ENCODE assay signal across 19 cellular contexts in the genomic region with DNA sequence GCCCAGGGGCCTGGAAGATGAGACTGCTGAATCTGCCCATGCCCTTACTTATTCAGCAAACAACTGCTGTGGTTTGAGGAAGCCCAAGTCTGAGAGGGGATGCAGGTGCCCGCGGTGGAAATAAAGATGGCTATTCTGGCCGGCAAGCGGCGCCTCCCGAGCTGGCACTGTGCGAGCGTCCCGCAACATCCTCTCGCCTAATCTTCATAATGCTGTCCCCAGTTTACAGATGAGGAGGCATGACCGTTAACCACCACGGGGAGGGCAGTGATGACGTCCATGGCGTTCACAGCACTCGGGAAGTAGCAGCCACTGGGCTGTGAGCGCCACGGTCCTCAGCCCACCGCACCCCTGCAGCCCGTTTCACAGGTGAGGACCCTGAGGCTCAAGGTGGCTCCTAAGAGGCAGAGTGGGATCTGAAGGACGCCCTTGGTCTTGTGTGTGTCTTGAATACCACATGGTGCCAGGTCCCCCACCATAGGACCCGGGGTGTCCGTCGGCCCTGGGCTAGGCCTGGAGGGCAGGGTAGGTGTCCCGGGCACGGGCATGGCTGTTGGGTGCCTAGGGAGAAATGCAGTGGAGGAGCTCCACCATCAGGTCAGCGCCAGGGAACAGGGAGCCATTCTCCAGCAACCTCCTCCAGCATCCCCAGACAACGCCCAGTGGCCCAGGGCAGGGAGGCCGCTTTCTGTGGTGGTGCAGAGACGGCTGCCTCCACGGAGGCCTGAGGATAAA. TPM values are rescaled to one million over a fixed set of nuclear protein-coding genes. Genes with fewer than 3 reads are reported as not detected.
A peak's percentile ranks its signal among the peaks of the same experiment; 100 is the strongest.
DNase-seq lines count a peak whose midpoint lies in the region; ATAC-seq, FAIRE-seq and TF ChIP-seq lines count a peak whose summit lies in the region.
"Had no signal": no experiment of that assay in that cellular context is flagged by ENCODE, and none has a peak within 500 bp of the region (broad histone marks: within the 10 kb centered on the region; RNA-seq: fewer than 3 reads in every experiment).

No MANE protein-coding gene starts in this region.

- no peaks in the 10 kb centered on the region for H3K27me3 Mint-ChIP-seq in activated CD8-positive, alpha-beta T cell treated with anti-CD3 and anti-CD28 coated beads, Interleukin-2, amount 10 ng/mL, durations not matched to agents 7 days and 5 days (ENCODE audit: low read depth)
- H3K27me3 Mint-ChIP-seq in activated CD8-positive, alpha-beta T cell treated with anti-CD3 and anti-CD28 coated beads for 36 hours, result no peaks in the 10 kb centered on the region
- H3K27me3 Mint-ChIP-seq in stimulated activated naive CD8-positive, alpha-beta T cell treated with anti-CD3 and anti-CD28 coated beads, Interleukin-15, amount 100 ng/mL, for 72 hours, result no peaks in the 10 kb centered on the region

- H3K9me3 ChIP-seq in kidney (ENCODE audit: control insufficient read depth in 1 of 2, low read length in 2 of 2), result no peaks in the 10 kb centered on the region
- H3K9me3 ChIP-seq: BLaER1 treated with 17β-estradiol and CSF1 and Interleukin-3, amounts not matched to agents 10 nM and 100 nM had no signal

- CTCF ChIA-PET in activated CD8-positive, alpha-beta T cell treated with anti-CD3 and anti-CD28 coated beads, Interleukin-2, amount 10 ng/mL, durations not matched to agents 7 days and 5 days (lab: Charles Lee), result no interaction called here
- CTCF ChIA-PET in activated CD8-positive, alpha-beta T cell treated with anti-CD3 and anti-CD28 coated beads for 36 hours (lab: Charles Lee), result interaction anchor here (1.4 kb wide), 1 partner anchor 44 kb away, joined by 3 read pairs; no protein-coding TSS in a partner anchor

- no peak for DNase-seq in activated CD8-positive, alpha-beta T cell treated with anti-CD3 and anti-CD28 coated beads, Interleukin-2, amount 10 ng/mL, durations not matched to agents 7 days and 5 days
- no peak for DNase-seq in activated CD8-positive, alpha-beta T cell treated with anti-CD3 and anti-CD28 coated beads for 36 hours
- no peak for DNase-seq in stimulated activated naive CD8-positive, alpha-beta T cell treated with anti-CD3 and anti-CD28 coated beads, Interleukin-15, amount 100 ng/mL, for 72 hours
- DNase-seq in stimulated activated naive CD8-positive, alpha-beta T cell treated with anti-CD3 and anti-CD28 coated beads, Interleukin-15, Interleukin-2, amounts not matched to agents 100 U/mL and 50 U/mL, for 24 hours, result no peak
- DNase-seq in kidney, result peak; percentile 63
- DNase-seq: 8988T; Calu3; CD8-positive, alpha-beta T cell; DMS79 treated with DMSO at 0.1 percent for 48 hours; GF-D8; GOT3; H7; HFFc6 had no signal

- peaks cover 8 to 10% of the 10 kb centered on the region in 2 donors for H3K36me3 ChIP-seq in kidney (ENCODE audit: control insufficient read depth in 1 of 2, insufficient read depth in 2 of 2, low read length in 2 of 2)

- H3K4me3 ChIP-seq in kidney (ENCODE audit: low read length in 2 of 2), result no peak overlapping the region
- H3K4me3 ChIP-seq: BLaER1 treated with 17β-estradiol and CSF1 and Interleukin-3, amounts not matched to agents 10 nM and 100 nM had no signal

- POLR2A ChIA-PET in activated CD8-positive, alpha-beta T cell treated with anti-CD3 and anti-CD28 coated beads, Interleukin-2, amount 10 ng/mL, durations not matched to agents 7 days and 5 days (lab: Charles Lee), result no interaction called here
- POLR2A ChIA-PET in activated CD8-positive, alpha-beta T cell treated with anti-CD3 and anti-CD28 coated beads for 36 hours (lab: Charles Lee), result no interaction called here

- intact Hi-C loops in activated CD8-positive, alpha-beta T cell treated with anti-CD3 and anti-CD28 coated beads for 36 hours (cut with micrococcal nuclease), result no loop called here
- intact Hi-C loops in kidney (cut with DNase I), result no loop called here

- TF ChIP-seq CTCF in activated CD8-positive, alpha-beta T cell treated with anti-CD3 and anti-CD28 coated beads for 36 hours (IDR thresholded peaks at IDR 0.05), result no peak
- no peak for TF ChIP-seq CTCF in kidney (IDR thresholded peaks at IDR 0.05; ENCODE audit: borderline replicate concordance, extremely low read depth, insufficient read depth)

- no peak for ATAC-seq in activated CD8-positive, alpha-beta T cell treated with anti-CD3 and anti-CD28 coated beads, Interleukin-2, amount 10 ng/mL, durations not matched to agents 7 days and 5 days
- ATAC-seq in activated CD8-positive, alpha-beta T cell treated with anti-CD3 and anti-CD28 coated beads for 36 hours, result no peak
- ATAC-seq in stimulated activated naive CD8-positive, alpha-beta T cell treated with anti-CD3 and anti-CD28 coated beads, Interleukin-15, amount 100 ng/mL, for 72 hours, result peak; percentile 36
- no peak for ATAC-seq in stimulated activated naive CD8-positive, alpha-beta T cell treated with anti-CD3 and anti-CD28 coated beads, Interleukin-15, Interleukin-2, amounts not matched to agents 100 U/mL and 50 U/mL, for 24 hours
- no peak for ATAC-seq in GM21447 (IDR thresholded peaks at IDR 0.05; ENCODE audit: unreplicated experiment)
- ATAC-seq in HG03039 (IDR thresholded peaks at IDR 0.05; ENCODE audit: unreplicated experiment), result no peak
- ATAC-seq: CD8-positive, alpha-beta T cell; HCT116 had no signal

- no peaks in the 10 kb centered on the region for H3K4me1 Mint-ChIP-seq in activated CD8-positive, alpha-beta T cell treated with anti-CD3 and anti-CD28 coated beads, Interleukin-2, amount 10 ng/mL, durations not matched to agents 7 days and 5 days (ENCODE audit: low read depth)
- no peaks in the 10 kb centered on the region for H3K4me1 Mint-ChIP-seq in activated CD8-positive, alpha-beta T cell treated with anti-CD3 and anti-CD28 coated beads for 36 hours (ENCODE audit: low read depth)
- no peaks in the 10 kb centered on the region for H3K4me1 Mint-ChIP-seq in stimulated activated naive CD8-positive, alpha-beta T cell treated with anti-CD3 and anti-CD28 coated beads, Interleukin-15, amount 100 ng/mL, for 72 hours

- no peaks in the 10 kb centered on the region for H3K9me3 Mint-ChIP-seq in activated CD8-positive, alpha-beta T cell treated with anti-CD3 and anti-CD28 coated beads, Interleukin-2, amount 10 ng/mL, durations not matched to agents 7 days and 5 days (ENCODE audit: insufficient read depth)
- no peaks in the 10 kb centered on the region for H3K9me3 Mint-ChIP-seq in activated CD8-positive, alpha-beta T cell treated with anti-CD3 and anti-CD28 coated beads for 36 hours
- H3K9me3 Mint-ChIP-seq in stimulated activated naive CD8-positive, alpha-beta T cell treated with anti-CD3 and anti-CD28 coated beads, Interleukin-15, amount 100 ng/mL, for 72 hours, result no peaks in the 10 kb centered on the region
- H3K9me3 Mint-ChIP-seq: CD8-positive, alpha-beta T cell; HFFc6 had no signal

- peak overlapping the region; percentile 30 for H3K27ac Mint-ChIP-seq in activated CD8-positive, alpha-beta T cell treated with anti-CD3 and anti-CD28 coated beads, Interleukin-2, amount 10 ng/mL, durations not matched to agents 7 days and 5 days
- H3K27ac Mint-ChIP-seq in activated CD8-positive, alpha-beta T cell treated with anti-CD3 and anti-CD28 coated beads for 36 hours, result no peak overlapping the region
- H3K27ac Mint-ChIP-seq in stimulated activated naive CD8-positive, alpha-beta T cell treated with anti-CD3 and anti-CD28 coated beads, Interleukin-15, amount 100 ng/mL, for 72 hours, result peak overlapping the region in 1 of 2 donors; percentile 65
- H3K27ac Mint-ChIP-seq: CD8-positive, alpha-beta T cell; HFFc6 had no signal

- H3K9ac ChIP-seq in kidney (ENCODE audit: low read length in 2 of 2), result no peak overlapping the region

- H3K4me3 Mint-ChIP-seq in activated CD8-positive, alpha-beta T cell treated with anti-CD3 and anti-CD28 coated beads, Interleukin-2, amount 10 ng/mL, durations not matched to agents 7 days and 5 days, result no peak overlapping the region
- H3K4me3 Mint-ChIP-seq in activated CD8-positive, alpha-beta T cell treated with anti-CD3 and anti-CD28 coated beads for 36 hours, result no peak overlapping the region
- H3K4me3 Mint-ChIP-seq in stimulated activated naive CD8-positive, alpha-beta T cell treated with anti-CD3 and anti-CD28 coated beads, Interleukin-15, amount 100 ng/mL, for 72 hours, result no peak overlapping the region
- H3K4me3 Mint-ChIP-seq: CD8-positive, alpha-beta T cell; HFFc6 had no signal

- H3K36me3 Mint-ChIP-seq in activated CD8-positive, alpha-beta T cell treated with anti-CD3 and anti-CD28 coated beads, Interleukin-2, amount 10 ng/mL, durations not matched to agents 7 days and 5 days (ENCODE audit: low read depth), result peaks cover 6% of the 10 kb centered on the region
- peaks cover 3% of the 10 kb centered on the region for H3K36me3 Mint-ChIP-seq in activated CD8-positive, alpha-beta T cell treated with anti-CD3 and anti-CD28 coated beads for 36 hours (ENCODE audit: low read depth)

- no peak for FAIRE-seq in kidney (lab: Jason Lieb, UNC)
- FAIRE-seq: HTR-8/SVneo had no signal

- H3K4me1 ChIP-seq in kidney (ENCODE audit: control insufficient read depth in 1 of 2, insufficient read depth in 1 of 2, low read depth in 1 of 2, low read length in 2 of 2), result peaks cover 0 to 4% of the 10 kb centered on the region in 2 donors

- H3K27ac ChIP-seq in kidney (ENCODE audit: low read depth in 2 of 2, low read length in 2 of 2), result no peak overlapping the region
- H3K27ac ChIP-seq: BLaER1 treated with 17β-estradiol and CSF1 and Interleukin-3, amounts not matched to agents 10 nM and 100 nM had no signal

RNA-seq across cellular contexts. Expression of a gene that starts 20.2 kb away (rescaled TPM):
- total RNA-seq in activated CD8-positive, alpha-beta T cell treated with anti-CD3 and anti-CD28 coated beads, Interleukin-2, amount 10 ng/mL, durations not matched to agents 7 days and 5 days, result not detected
- not detected for total RNA-seq in activated CD8-positive, alpha-beta T cell treated with anti-CD3 and anti-CD28 coated beads for 36 hours
- 0.38 TPM for total RNA-seq in kidney
- polyA plus RNA-seq in kidney (ENCODE audit: insufficient read depth, low read depth, low replicate concordance), result 6.6 TPM
- total RNA-seq: CD8-positive, alpha-beta T cell; HFFc6 had no signal
- polyA plus RNA-seq: AG04450 had no signal
